Comparison of ENCODE assay signal across 9 cellular contexts in the genomic region with DNA sequence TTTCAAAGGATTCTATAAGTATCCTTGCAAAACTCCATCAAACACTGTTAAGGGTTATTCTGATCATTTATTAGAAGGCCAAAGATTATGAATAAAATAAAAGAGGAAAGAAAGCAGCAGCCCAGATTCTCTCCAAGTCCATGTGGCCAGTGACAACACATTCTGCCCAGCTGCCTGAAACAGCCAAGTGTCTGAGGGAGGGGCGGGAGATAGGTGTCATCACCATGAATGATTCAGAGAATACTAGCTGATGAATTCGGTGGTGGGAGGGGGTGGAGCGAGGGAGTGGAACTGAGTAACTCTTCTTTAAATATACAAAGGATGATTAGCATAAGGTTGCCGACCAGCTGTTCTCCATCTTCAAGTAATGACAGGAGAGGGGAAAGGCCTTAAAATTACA. TPM values are rescaled to one million over a fixed set of nuclear protein-coding genes. Genes with fewer than 3 reads are reported as not detected.
DNase-seq lines count a peak whose midpoint lies in the region; ATAC-seq and TF ChIP-seq lines count a peak whose summit lies in the region.
"Had no signal": no experiment of that assay in that cellular context is flagged by ENCODE, and none has a peak within 500 bp of the region (broad histone marks: within the 10 kb centered on the region; RNA-seq: fewer than 3 reads in every experiment).

No MANE protein-coding gene starts in this region.

- H3K36me3 Mint-ChIP-seq in activated naive CD4-positive, alpha-beta T cell treated with anti-CD3 and anti-CD28 coated beads for 36 hours (ENCODE audit: low read depth): peaks cover 2% of the 10 kb centered on the region

- no peaks in the 10 kb centered on the region for H3K9me3 ChIP-seq in adipocyte (ENCODE audit: control insufficient read depth, low read length)
- H3K9me3 ChIP-seq in uterus: no peaks in the 10 kb centered on the region

- CTCF ChIA-PET in activated naive CD4-positive, alpha-beta T cell treated with anti-CD3 and anti-CD28 coated beads for 36 hours (lab: Charles Lee): no interaction called here

- no peak overlapping the region for H3K27ac ChIP-seq in uterus

- H3K4me1 ChIP-seq in adipocyte (ENCODE audit: control insufficient read depth, insufficient read depth, low read length): peaks cover 42% of the 10 kb centered on the region
- no peaks in the 10 kb centered on the region for H3K4me1 ChIP-seq in uterus

- ATAC-seq in HG02642 (IDR thresholded peaks at IDR 0.05; ENCODE audit: poor library complexity, unreplicated experiment): no peak

- peak; percentile 59 for DNase-seq in activated naive CD4-positive, alpha-beta T cell treated with anti-CD3 and anti-CD28 coated beads for 36 hours
- no peak for DNase-seq in activated naive CD4-positive, alpha-beta T cell (lab: John Stamatoyannopoulos, UW)
- DNase-seq in adipocyte (ENCODE audit: low read depth) (peak; percentile 92), kidney epithelial cell (ENCODE audit: low read depth) (peak; percentile 77), uterus (peak; percentile 51 to 52), medulla oblongata (ENCODE audit: extremely low spot score) (no peak), middle frontal gyrus (ENCODE audit: extremely low spot score, low spot score) (no peak)
- DNase-seq: COR-L47 had no signal

- H3K4me3 ChIP-seq in adipocyte (ENCODE audit: low read length): no peak overlapping the region
- H3K4me3 ChIP-seq in kidney epithelial cell (ENCODE audit: low read depth, low read length): no peak overlapping the region
- no peak overlapping the region for H3K4me3 ChIP-seq in uterus

- no peaks in the 10 kb centered on the region for H3K27me3 Mint-ChIP-seq in activated naive CD4-positive, alpha-beta T cell treated with anti-CD3 and anti-CD28 coated beads for 36 hours (ENCODE audit: low read depth)

- no peak overlapping the region for H3K4me3 Mint-ChIP-seq in activated naive CD4-positive, alpha-beta T cell treated with anti-CD3 and anti-CD28 coated beads for 36 hours

- no peak for TF ChIP-seq POLR2A in uterus (IDR thresholded peaks at IDR 0.05)

- H3K36me3 ChIP-seq in adipocyte (ENCODE audit: control insufficient read depth, insufficient read depth, low read length, severe bottlenecking) (peaks cover 31% of the 10 kb centered on the region), kidney epithelial cell (ENCODE audit: control insufficient read depth, insufficient read depth, low read length) (peaks cover 2% of the 10 kb centered on the region), uterus (no peaks in the 10 kb centered on the region)

- H3K27ac Mint-ChIP-seq in activated naive CD4-positive, alpha-beta T cell treated with anti-CD3 and anti-CD28 coated beads for 36 hours: no peak overlapping the region

- no peak overlapping the region for H3K9ac ChIP-seq in adipocyte (ENCODE audit: low read length)

- TF ChIP-seq CTCF in kidney epithelial cell (IDR thresholded peaks at IDR 0.05; ENCODE audit: insufficient read depth, low read length, poor library complexity, severe bottlenecking): no peak
- TF ChIP-seq CTCF in uterus (IDR thresholded peaks at IDR 0.05): no peak

- intact Hi-C loops in activated naive CD4-positive, alpha-beta T cell treated with anti-CD3 and anti-CD28 coated beads for 36 hours (cut with micrococcal nuclease): no loop called here
- intact Hi-C loops in uterus (cut with DNase I; ENCODE audit: low total_unique reads): no loop called here

- H3K9me3 Mint-ChIP-seq in activated naive CD4-positive, alpha-beta T cell treated with anti-CD3 and anti-CD28 coated beads for 36 hours: no peaks in the 10 kb centered on the region

- H3K27me3 ChIP-seq in adipocyte (replicated peaks; ENCODE audit: control insufficient read depth, insufficient read depth, low read length) (no peaks in the 10 kb centered on the region), kidney epithelial cell (ENCODE audit: control insufficient read depth, insufficient read depth, low read length) (no peaks in the 10 kb centered on the region), uterus (no peaks in the 10 kb centered on the region)

- peaks cover 10% of the 10 kb centered on the region for H3K4me1 Mint-ChIP-seq in activated naive CD4-positive, alpha-beta T cell treated with anti-CD3 and anti-CD28 coated beads for 36 hours (ENCODE audit: low read depth)

RNA-seq across cellular contexts. Expression of a gene that starts 21.2 kb away (rescaled TPM):
- total RNA-seq in activated naive CD4-positive, alpha-beta T cell treated with anti-CD3 and anti-CD28 coated beads for 36 hours: 1 to 10 TPM; 6.8 to 7.3 TPM
- total RNA-seq in kidney epithelial cell: 140 and 154 TPM in 2 replicates
- total RNA-seq in uterus: 100 to 1,000 TPM in 1 of 4 donors, 10 to 100 TPM in 3; 21.4 to 779 (median 52.6) TPM

Comparison
In these comparisons a context has a peak if more than half of its experiments do, and no peak if none do; other contexts are left out.
1. DNase-seq: peak in activated naive CD4-positive, alpha-beta T cell treated with anti-CD3 and anti-CD28 coated beads for 36 hours (single experiment), adipocyte (single experiment), kidney epithelial cell (single experiment) and uterus (2 of 2); none in activated naive CD4-positive, alpha-beta T cell (0 of 4), medulla oblongata (single experiment) and middle frontal gyrus (single experiment).